8 cellular contexts compared by ENCODE assay signal in the genomic region with DNA sequence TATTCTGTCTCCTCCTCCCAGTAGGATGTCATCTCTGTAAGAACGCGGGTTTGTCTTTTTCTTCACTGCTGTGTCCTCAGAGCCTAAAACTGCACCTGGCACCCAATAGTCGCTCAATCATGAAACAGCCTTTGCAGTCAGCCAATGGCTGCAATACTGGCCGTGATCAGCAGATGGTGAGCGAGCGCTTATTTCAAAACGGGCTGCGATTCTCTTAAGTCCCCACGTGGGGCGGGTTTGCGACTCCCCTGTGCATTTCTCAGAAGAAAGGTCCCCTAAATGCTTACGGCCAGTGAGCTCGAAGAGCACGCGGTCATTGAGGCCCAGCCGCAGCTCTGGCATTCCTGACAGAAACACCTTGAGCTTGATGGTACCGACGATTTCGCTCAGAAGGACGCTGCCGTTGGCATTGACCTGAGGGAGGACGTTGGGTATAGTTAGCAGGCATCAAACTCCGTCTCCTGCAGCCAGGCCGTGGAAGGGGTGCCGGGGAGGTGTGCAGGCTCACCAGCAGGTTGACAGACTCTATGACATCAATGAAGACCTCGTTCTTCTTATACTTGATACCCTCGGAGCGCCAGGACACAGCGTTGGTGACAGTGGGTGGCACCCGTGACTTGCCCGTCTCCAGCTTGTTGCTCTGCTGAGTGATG. TPM values are rescaled to one million over a fixed set of nuclear protein-coding genes. Genes with fewer than 3 reads are reported as not detected.
DNase-seq lines count a peak whose midpoint lies in the region; ATAC-seq and TF ChIP-seq lines count a peak whose summit lies in the region.

No MANE protein-coding gene starts in this region.

- no peak overlapping the region for H3K4me3 Mint-ChIP-seq in activated CD4-positive, alpha-beta T cell treated with anti-CD3 and anti-CD28 coated beads for 36 hours

- peaks cover 17% of the 10 kb centered on the region for H3K4me1 Mint-ChIP-seq in activated CD4-positive, alpha-beta T cell treated with anti-CD3 and anti-CD28 coated beads for 36 hours

- no peak overlapping the region for H3K9ac ChIP-seq in colonic mucosa (ENCODE audit: low read depth in 2 of 2, low read length in 2 of 2)
- H3K9ac ChIP-seq in liver (ENCODE audit: low read depth in 1 of 2, low read length in 2 of 2) = no peak overlapping the region

- DNase-seq in BJ (ENCODE audit: low read depth) = peak; percentile 46
- DNase-seq in HEK293T (ENCODE audit: extremely low spot score) = peak; percentile 82
- DNase-seq in NCI-H510A treated with DMSO at 0.1 percent for 48 hours (lab: John Stamatoyannopoulos, UW) = peak; percentile 85
- DNase-seq in activated CD4-positive, alpha-beta T cell treated with anti-CD3 and anti-CD28 coated beads for 36 hours = peak; percentile 95
- DNase-seq in colonic mucosa = peak; percentile 89
- DNase-seq in stimulated activated CD4-positive, alpha-beta T cell treated with anti-CD3 and anti-CD28 coated beads, Interleukin-4, amount 100 ng/mL, for 24 hours = peak; percentile 92

- H3K4me3 ChIP-seq in BJ (ENCODE audit: low read depth, low read length) (no peak overlapping the region), colonic mucosa (no peak overlapping the region), liver (ENCODE audit: low read depth in 1 of 3, low read length in 3 of 3) (no peak overlapping the region)

- POLR2A ChIA-PET in BJ (lab: Charles Lee) (no interaction called here), HEK293T (lab: Yijun Ruan, JAX) (interaction anchor here (0.7 to 1.9 kb wide), 5 partner anchors 60 to 119 kb away, joined by 3 to 11 read pairs (median 5); no protein-coding TSS in a partner anchor)
- POLR2A ChIA-PET in activated CD4-positive, alpha-beta T cell treated with anti-CD3 and anti-CD28 coated beads for 36 hours (lab: Charles Lee) = interaction anchor here (0.6 to 1.7 kb wide), 12 partner anchors 9 to 130 kb away, joined by 3 to 7 read pairs (median 5); partner anchors contain the start of gene QTRT1

- H3K4me1 ChIP-seq in colonic mucosa (no peaks in the 10 kb centered on the region), liver (ENCODE audit: control insufficient read depth in 4 of 4, insufficient read depth in 4 of 4, low read length in 3 of 4) (peaks cover 0 to 5% (median 2%) of the 10 kb centered on the region in 4 donors)

- no peak overlapping the region for H3K27ac ChIP-seq in colonic mucosa
- H3K27ac ChIP-seq in liver (ENCODE audit: low read depth in 1 of 2, low read length in 2 of 2) = no peak overlapping the region

- CTCF ChIA-PET in BJ (lab: Yijun Ruan, JAX) = interaction anchor here (0.6 to 12.5 kb wide), 45 partner anchors 8 to 174 kb away, joined by 3 to 374 read pairs (median 4); partner anchors contain the start of genes DNM2, KRI1, QTRT1 and S1PR5
- CTCF ChIA-PET in HEK293T (lab: Yijun Ruan, JAX) = interaction anchor here (0.6 to 5.4 kb wide), 25 partner anchors 9 to 293 kb away, joined by 3 to 149 read pairs (median 4); partner anchors contain the start of gene QTRT1
- CTCF ChIA-PET in activated CD4-positive, alpha-beta T cell treated with anti-CD3 and anti-CD28 coated beads for 36 hours (lab: Charles Lee) = interaction anchor here (0.6 to 9.1 kb wide), 52 partner anchors 9 to 1638 kb away, joined by 3 to 239 read pairs (median 4); partner anchors contain the start of genes CDC37, CDKN2D, DNM2 and QTRT1

- no peaks in the 10 kb centered on the region for H3K36me3 ChIP-seq in BJ (ENCODE audit: control insufficient read depth, insufficient read depth, low read length)
- no peaks in the 10 kb centered on the region for H3K36me3 ChIP-seq in colonic mucosa
- H3K36me3 ChIP-seq in liver (ENCODE audit: control insufficient read depth in 4 of 4, insufficient read depth in 3 of 4, low read depth in 1 of 4, low read length in 3 of 4) = no peaks in the 10 kb centered on the region

- TF ChIP-seq CTCF in BJ (IDR thresholded peaks at IDR 0.05; ENCODE audit: insufficient read depth, low read depth, low read length) = peak; percentile 97
- TF ChIP-seq CTCF in colonic mucosa (IDR thresholded peaks at IDR 0.05) = peak; percentile 99
- TF ChIP-seq CTCF in liver (IDR thresholded peaks at IDR 0.05; ENCODE audit: low read depth, low read length, missing input control) = peak; percentile 100

- H3K36me3 Mint-ChIP-seq in activated CD4-positive, alpha-beta T cell treated with anti-CD3 and anti-CD28 coated beads for 36 hours (ENCODE audit: low read depth) = no peaks in the 10 kb centered on the region

- ATAC-seq in activated CD4-positive, alpha-beta T cell treated with anti-CD3 and anti-CD28 coated beads for 36 hours = peak; percentile 98
- no peak for ATAC-seq in HG03565 (IDR thresholded peaks at IDR 0.05; ENCODE audit: unreplicated experiment)

- TF ChIP-seq RAD21 in liver (IDR thresholded peaks at IDR 0.05) = peak; percentile 98 to 99

- no peaks in the 10 kb centered on the region for H3K27me3 Mint-ChIP-seq in activated CD4-positive, alpha-beta T cell treated with anti-CD3 and anti-CD28 coated beads for 36 hours

- H3K9me3 ChIP-seq in colonic mucosa (no peaks in the 10 kb centered on the region), liver (ENCODE audit: control insufficient read depth in 4 of 4, low read length in 3 of 4) (no peaks in the 10 kb centered on the region)

- H3K27me3 ChIP-seq in BJ (ENCODE audit: control insufficient read depth, insufficient read depth, low read length) (no peaks in the 10 kb centered on the region), colonic mucosa (no peaks in the 10 kb centered on the region), liver (ENCODE audit: control insufficient read depth in 4 of 4, insufficient read depth in 4 of 4, low read length in 3 of 4) (no peaks in the 10 kb centered on the region)

- intact Hi-C loops in activated CD4-positive, alpha-beta T cell treated with anti-CD3 and anti-CD28 coated beads for 36 hours (cut with DNase I, micrococcal nuclease) = loop anchor here (1.0 to 2.0 kb wide), 5 partner anchors 21 to 118 kb away; no protein-coding TSS in a partner anchor
- intact Hi-C loops in colonic mucosa (cut with DNase I) = loop anchor here (1.0 kb wide), 1 partner anchor 63 kb away; no protein-coding TSS in a partner anchor

- no peak overlapping the region for H3K27ac Mint-ChIP-seq in activated CD4-positive, alpha-beta T cell treated with anti-CD3 and anti-CD28 coated beads for 36 hours

- no peaks in the 10 kb centered on the region for H3K9me3 Mint-ChIP-seq in activated CD4-positive, alpha-beta T cell treated with anti-CD3 and anti-CD28 coated beads for 36 hours (ENCODE audit: low read depth)

- WGBS in liver = 25% methylated on average over 31 of the region's 31 CpGs

TF ChIP-seq in HEK293T, 16 proteins besides CTCF, POLR2A, EP300 and RAD21:
- TF ChIP-seq HDGF (IDR thresholded peaks at IDR 0.05; ENCODE audit: borderline replicate concordance) = no peak
- TF ChIP-seq ZNF384 (IDR thresholded peaks at IDR 0.05) = no peak
- TF ChIP-seq FOXA1 (IDR thresholded peaks at IDR 0.05) = no peak
- TF ChIP-seq ELF4 (IDR thresholded peaks at IDR 0.05) = no peak
- no peak for TF ChIP-seq SUZ12 (IDR thresholded peaks at IDR 0.05)
- TF ChIP-seq L3MBTL2 (conservative IDR thresholded peaks at IDR 0.05) = peak; percentile 84
- no peak for TF ChIP-seq FOXM1 (IDR thresholded peaks at IDR 0.05; ENCODE audit: borderline replicate concordance)
- TF ChIP-seq TARDBP (IDR thresholded peaks at IDR 0.05) = no peak
- no peak for TF ChIP-seq ARNT (IDR thresholded peaks at IDR 0.05)

TF ChIP-seq in liver, 16 proteins besides CTCF, POLR2A, EP300 and RAD21:
- TF ChIP-seq TAF1 (conservative IDR thresholded peaks at IDR 0.05) (no peak), RXRA (IDR thresholded peaks at IDR 0.05) (peak in 1 of 2 donors; percentile 30)

RNA-seq across cellular contexts. Expression of gene AP1M2, which starts 6.0 kb away (rescaled TPM):
- polyA plus RNA-seq in BJ (2011; rRNA removed) = not detected in 2 replicates
- not detected in 2 replicates for polyA minus RNA-seq in BJ (2011; rRNA and poly(A)+ RNA removed)
- not detected for total RNA-seq in activated CD4-positive, alpha-beta T cell treated with anti-CD3 and anti-CD28 coated beads for 36 hours
- 100 to 1,000 TPM; 149 to 172 TPM for total RNA-seq in colonic mucosa
- 1 to 10 TPM in 1 of 2 donors, under 1 TPM in 1; 0.42 to 1.3 TPM for total RNA-seq in liver
- polyA plus RNA-seq in liver = under 1 TPM; 0.57 to 0.83 TPM

RNA-seq across cellular contexts. Expression of gene CDKN2D, which starts 12.3 kb away (rescaled TPM):
- polyA plus RNA-seq in BJ (2011; rRNA removed) = 8.7 and 15.5 TPM in 2 replicates
- 2.8 and 5.5 TPM in 2 replicates for polyA minus RNA-seq in BJ (2011; rRNA and poly(A)+ RNA removed)
- total RNA-seq in activated CD4-positive, alpha-beta T cell treated with anti-CD3 and anti-CD28 coated beads for 36 hours = 10 to 100 TPM; 39.2 to 50.3 TPM
- total RNA-seq in colonic mucosa = 10 to 100 TPM; 11.1 to 13.4 TPM
- total RNA-seq in liver = 10 to 100 TPM in 1 of 2 donors, 1 to 10 TPM in 1; 2.7 to 86.4 TPM
- 1 to 10 TPM; 1.6 to 4.4 TPM for polyA plus RNA-seq in liver

RNA-seq across cellular contexts. Expression of gene KRI1, which starts 15.3 kb away (rescaled TPM):
- polyA plus RNA-seq in BJ (2011; rRNA removed) (8.4 and 10.0 TPM in 2 replicates), liver (1 to 10 TPM; 4.6 to 7.1 TPM)
- 4.3 and 5.4 TPM in 2 replicates for polyA minus RNA-seq in BJ (2011; rRNA and poly(A)+ RNA removed)
- 10 to 100 TPM; 62.5 to 67.1 TPM for total RNA-seq in activated CD4-positive, alpha-beta T cell treated with anti-CD3 and anti-CD28 coated beads for 36 hours
- total RNA-seq in colonic mucosa (10 to 100 TPM; 11.0 to 27.2 TPM), liver (10 to 100 TPM in 1 of 2 donors, 1 to 10 TPM in 1; 7.0 to 14.1 TPM)

RNA-seq across cellular contexts. Expression of gene ATG4D, which starts 37.4 kb away (rescaled TPM):
- 6.8 and 13.0 TPM in 2 replicates for polyA plus RNA-seq in BJ (2011; rRNA removed)
- polyA minus RNA-seq in BJ (2011; rRNA and poly(A)+ RNA removed) = 10.0 and 17.1 TPM in 2 replicates
- 10 to 100 TPM; 18.9 to 19.3 TPM for total RNA-seq in activated CD4-positive, alpha-beta T cell treated with anti-CD3 and anti-CD28 coated beads for 36 hours
- 10 to 100 TPM; 69.0 to 89.9 TPM for total RNA-seq in colonic mucosa
- total RNA-seq in liver = 10 to 100 TPM; 10.1 to 44.4 TPM
- polyA plus RNA-seq in liver = 10 to 100 TPM in 1 of 2 donors, 1 to 10 TPM in 1; 4.7 to 12.1 TPM

RNA-seq across cellular contexts. Expression of gene SLC44A2, which starts 44.2 kb away (rescaled TPM):
- 78.0 and 114 TPM in 2 replicates for polyA plus RNA-seq in BJ (2011; rRNA removed)
- polyA minus RNA-seq in BJ (2011; rRNA and poly(A)+ RNA removed) = 69.7 and 71.1 TPM in 2 replicates
- total RNA-seq in activated CD4-positive, alpha-beta T cell treated with anti-CD3 and anti-CD28 coated beads for 36 hours = 100 to 1,000 TPM in 1 of 2 experiments, 10 to 100 TPM in 1; 80.3 to 105 TPM
- 100 to 1,000 TPM in 1 of 2 donors, 10 to 100 TPM in 1; 87.1 to 137 TPM for total RNA-seq in colonic mucosa
- total RNA-seq in liver = 10 to 100 TPM; 13.0 to 21.6 TPM
- 10 to 100 TPM; 12.0 to 13.9 TPM for polyA plus RNA-seq in liver

Comparison
In these comparisons a context has a peak if more than half of its experiments do, and no peak if none do; other contexts are left out.
1. RNA of gene AP1M2, which starts 6.0 kb away (total RNA-seq): 149 to 172 TPM in colonic mucosa; 0.42 to 1.3 TPM in liver and not detected in activated CD4-positive, alpha-beta T cell treated with anti-CD3 and anti-CD28 coated beads for 36 hours; every median in the first group is over 10 times any median in the second.
2. Peak in every context shown above with its lines, with median percentiles within 50 percentile points of each other: DNase-seq and CTCF ChIP-seq.